Comparison of ENCODE assay signal across 20 cellular contexts in the genomic region with DNA sequence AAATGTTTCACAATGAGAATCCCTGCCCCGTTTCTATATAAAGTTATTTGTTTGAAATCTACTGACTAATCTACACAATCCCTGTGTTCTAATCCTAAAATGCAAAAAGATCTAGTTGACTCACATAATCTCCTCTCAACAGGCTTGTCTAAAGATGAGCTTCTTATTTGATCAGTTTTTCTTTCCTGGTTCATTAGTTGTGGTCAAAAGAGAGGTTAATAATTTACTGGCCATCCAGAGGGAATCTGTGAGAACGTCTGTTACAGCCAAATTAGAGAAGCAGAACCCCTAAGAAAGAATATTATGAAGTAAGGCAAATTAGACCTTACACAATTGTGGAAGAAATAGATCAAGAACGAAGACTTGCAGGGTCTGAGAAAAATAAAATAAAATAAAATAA.
A peak's percentile ranks its signal among the peaks of the same experiment; 100 is the strongest.
DNase-seq lines count a peak whose midpoint lies in the region; ATAC-seq and TF ChIP-seq lines count a peak whose summit lies in the region.
"Had no signal": no experiment of that assay in that cellular context is flagged by ENCODE, and none has a peak within 500 bp of the region (broad histone marks: within the 10 kb centered on the region; RNA-seq: fewer than 3 reads in every experiment).

No MANE protein-coding gene starts in this region.

- ATAC-seq in HG03280 (IDR thresholded peaks at IDR 0.05; ENCODE audit: unreplicated experiment) (no peak), GM18505 (IDR thresholded peaks at IDR 0.05; ENCODE audit: unreplicated experiment) (no peak), HG02759 (IDR thresholded peaks at IDR 0.05; ENCODE audit: unreplicated experiment) (no peak)
- ATAC-seq: A549, GM12878, HCT116, K562 had no signal

- DNase-seq in NCI-H82 (lab: John Stamatoyannopoulos, UW): peak; percentile 8
- DNase-seq in NCI-H82 treated with DMSO at 0.1 percent for 48 hours (lab: John Stamatoyannopoulos, UW; ENCODE audit: unreplicated experiment): no peak
- peak; percentile 11 for DNase-seq in HuH-7 (ENCODE audit: low spot score)
- peak; percentile 1 for DNase-seq in glomerular visceral epithelial cell (ENCODE audit: extremely low spot score)
- DNase-seq in renal cortical epithelial cell (ENCODE audit: low read depth): peak; percentile 72
- DNase-seq: AML-193; Caco-2; CD4-positive, alpha-beta T cell; DMS153; DND-41; EL; HFFc6; IMR-90 had no signal

- TF ChIP-seq POLR2A in GM18505 (IDR thresholded peaks at IDR 0.05; ENCODE audit: borderline replicate concordance, extremely low read depth, insufficient read depth, insufficient read length): no peak
